Comparison of ENCODE assay signal across 9 cellular contexts in the genomic region with DNA sequence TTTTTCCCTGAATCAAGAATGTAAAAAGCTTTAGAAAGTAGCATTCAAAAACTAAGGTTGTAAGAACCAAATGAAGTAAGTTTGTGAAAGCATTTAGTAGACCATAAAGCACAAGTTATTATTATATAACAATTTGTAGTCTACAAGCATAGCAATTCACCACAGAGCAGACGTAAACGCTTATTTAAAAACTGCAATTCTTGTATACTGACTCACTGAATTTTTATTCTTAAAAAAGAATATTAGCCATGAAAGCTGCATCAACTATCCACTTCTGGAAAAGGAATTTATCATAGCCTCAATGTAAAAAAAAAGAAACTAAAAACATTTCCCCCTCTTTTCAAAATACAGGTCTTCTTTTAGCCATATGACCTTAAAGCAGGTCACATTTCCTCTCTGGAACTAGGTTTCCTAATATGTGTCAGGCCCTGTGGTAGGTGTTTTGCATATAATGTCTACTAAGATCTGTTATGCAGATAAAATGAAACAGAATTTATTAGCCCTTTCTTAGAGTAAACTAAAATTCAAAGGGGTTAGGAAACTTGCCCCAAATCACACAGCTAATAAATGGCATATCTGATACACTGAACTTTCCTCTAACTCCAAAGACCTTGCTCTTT. TPM values are rescaled to one million over a fixed set of nuclear protein-coding genes. Genes with fewer than 3 reads are reported as not detected.
DNase-seq lines count a peak whose midpoint lies in the region; ATAC-seq and TF ChIP-seq lines count a peak whose summit lies in the region.
"Had no signal": no experiment of that assay in that cellular context is flagged by ENCODE, and none has a peak within 500 bp of the region (broad histone marks: within the 10 kb centered on the region; RNA-seq: fewer than 3 reads in every experiment).

No MANE protein-coding gene starts in this region.

- no peak for TF ChIP-seq CTCF in activated CD8-positive, alpha-beta T cell treated with anti-CD3 and anti-CD28 coated beads for 36 hours (IDR thresholded peaks at IDR 0.05)

- H3K27me3 Mint-ChIP-seq in activated CD8-positive, alpha-beta T cell treated with anti-CD3 and anti-CD28 coated beads for 36 hours: no peaks in the 10 kb centered on the region
- H3K27me3 Mint-ChIP-seq in naive B cell: peaks cover 0 to 7% (median 6%) of the 10 kb centered on the region in 3 donors

- H3K4me1 Mint-ChIP-seq in activated CD8-positive, alpha-beta T cell treated with anti-CD3 and anti-CD28 coated beads for 36 hours (ENCODE audit: low read depth): peaks cover 43% of the 10 kb centered on the region
- peaks cover 27 to 50% (median 38%) of the 10 kb centered on the region in 3 donors for H3K4me1 Mint-ChIP-seq in naive B cell

- H3K9me3 Mint-ChIP-seq in activated CD8-positive, alpha-beta T cell treated with anti-CD3 and anti-CD28 coated beads for 36 hours: no peaks in the 10 kb centered on the region
- H3K9me3 Mint-ChIP-seq in naive B cell: peaks cover 0 to 2% (median 0%) of the 10 kb centered on the region in 7 donors

- CTCF ChIA-PET in activated CD8-positive, alpha-beta T cell treated with anti-CD3 and anti-CD28 coated beads for 36 hours (lab: Charles Lee): no interaction called here

- peak overlapping the region; percentile 98 for H3K4me3 Mint-ChIP-seq in activated CD8-positive, alpha-beta T cell treated with anti-CD3 and anti-CD28 coated beads for 36 hours
- H3K4me3 Mint-ChIP-seq in naive B cell: peak overlapping the region in 7 of 8 donors; percentile 21 to 99 (median 41)

- H3K36me3 Mint-ChIP-seq in activated CD8-positive, alpha-beta T cell treated with anti-CD3 and anti-CD28 coated beads for 36 hours (ENCODE audit: low read depth): no peaks in the 10 kb centered on the region
- no peaks in the 10 kb centered on the region for H3K36me3 Mint-ChIP-seq in naive B cell

- DNase-seq in GM03348 (ENCODE audit: low spot score) (peak; percentile 11), naive B cell (no peak), inferior parietal cortex (ENCODE audit: extremely low spot score) (no peak)
- peak; percentile 6 for DNase-seq in activated CD8-positive, alpha-beta T cell treated with anti-CD3 and anti-CD28 coated beads for 36 hours
- no peak for DNase-seq in stimulated activated naive CD4-positive, alpha-beta T cell (lab: John Stamatoyannopoulos, UW)
- DNase-seq: Right ventricle myocardium superior had no signal

- intact Hi-C loops in activated CD8-positive, alpha-beta T cell treated with anti-CD3 and anti-CD28 coated beads for 36 hours (cut with micrococcal nuclease): loop anchor here (10.0 kb wide), 1 partner anchor 300 kb away; no protein-coding TSS in a partner anchor

- POLR2A ChIA-PET in activated CD8-positive, alpha-beta T cell treated with anti-CD3 and anti-CD28 coated beads for 36 hours (lab: Charles Lee): interaction anchor here (1.0 kb wide), 1 partner anchor 9 kb away, joined by 3 read pairs; no protein-coding TSS in a partner anchor

- ATAC-seq in HG02884 (IDR thresholded peaks at IDR 0.05; ENCODE audit: unreplicated experiment) (peak; percentile 17), naive B cell (ENCODE audit: low read depth in 2 of 2) (no peak), HG02840 (IDR thresholded peaks at IDR 0.05; ENCODE audit: low FRiP score, unreplicated experiment) (no peak), GM21390 (IDR thresholded peaks at IDR 0.05; ENCODE audit: unreplicated experiment) (no peak)
- ATAC-seq in activated CD8-positive, alpha-beta T cell treated with anti-CD3 and anti-CD28 coated beads for 36 hours: no peak

- peak overlapping the region; percentile 53 for H3K27ac Mint-ChIP-seq in activated CD8-positive, alpha-beta T cell treated with anti-CD3 and anti-CD28 coated beads for 36 hours
- peak overlapping the region in 1 of 6 donors; percentile 7 for H3K27ac Mint-ChIP-seq in naive B cell

RNA-seq across cellular contexts. Expression of gene MAP3K7, which starts 2.1 kb away (rescaled TPM):
- 10 to 100 TPM; 22.1 to 22.8 TPM for total RNA-seq in activated CD8-positive, alpha-beta T cell treated with anti-CD3 and anti-CD28 coated beads for 36 hours
- polyA plus RNA-seq in naive B cell (ENCODE audit: low read depth in 6 of 6): 10 to 100 TPM; 20.3 to 25.2 (median 21.3) TPM

Comparison
In these comparisons a context has a peak if more than half of its experiments do, and no peak if none do; other contexts are left out.
1. DNase-seq: peak in GM03348 (single experiment) and activated CD8-positive, alpha-beta T cell treated with anti-CD3 and anti-CD28 coated beads for 36 hours (single experiment); none in naive B cell (single experiment), stimulated activated naive CD4-positive, alpha-beta T cell (0 of 6) and inferior parietal cortex (single experiment).